In the genomic region with DNA sequence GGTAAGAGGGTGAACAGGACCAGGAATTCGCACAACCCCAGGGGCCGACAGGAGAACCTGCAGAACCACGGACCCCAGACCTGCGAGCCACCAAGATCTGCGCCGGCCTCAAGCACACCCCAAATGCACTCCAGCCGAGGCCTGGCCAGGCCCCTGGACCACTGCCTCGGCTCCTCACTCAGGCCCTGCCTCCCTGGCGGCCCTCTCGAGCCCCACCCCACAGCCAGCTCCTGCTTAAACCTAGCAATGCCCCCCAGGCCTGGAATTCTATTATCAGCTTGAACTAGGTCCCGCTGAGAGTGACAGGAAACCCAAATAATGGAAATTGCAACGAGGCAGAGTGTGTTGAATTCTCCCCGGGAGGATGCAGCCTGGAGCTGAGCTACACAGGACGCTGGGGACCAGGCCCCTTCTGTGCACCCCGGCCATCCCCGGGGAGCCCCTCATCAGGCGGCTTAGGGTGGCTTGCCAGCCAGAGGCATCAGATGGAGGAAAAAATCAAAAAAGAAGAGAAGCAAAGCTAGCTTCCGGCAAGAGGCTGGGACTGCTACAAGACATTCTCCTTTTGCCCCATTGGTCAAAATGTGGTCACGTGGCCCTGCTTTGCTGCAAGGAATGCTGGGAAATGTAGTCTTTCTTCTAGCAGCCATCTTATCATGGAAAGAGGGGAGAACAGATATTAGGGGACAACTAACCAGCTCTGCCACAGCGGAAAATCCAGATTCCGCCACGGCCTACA, we compare ENCODE assay signal across 8 cellular contexts. TPM values are rescaled to one million over a fixed set of nuclear protein-coding genes. Genes with fewer than 3 reads are reported as not detected.
DNase-seq lines count a peak whose midpoint lies in the region; FAIRE-seq and TF ChIP-seq lines count a peak whose summit lies in the region.

No MANE protein-coding gene starts in this region.

- no peaks in the 10 kb centered on the region for H3K36me3 Mint-ChIP-seq in nephron progenitor cell (ENCODE audit: low read depth)

- H3K27ac Mint-ChIP-seq in nephron progenitor cell, result no peak overlapping the region

- peaks cover 44% of the 10 kb centered on the region for H3K4me1 Mint-ChIP-seq in nephron progenitor cell

- no peaks in the 10 kb centered on the region for H3K36me3 ChIP-seq in ES-I3 (ENCODE audit: insufficient read depth, low read length)

- H3K9me3 ChIP-seq in ES-I3 (ENCODE audit: control insufficient read depth, insufficient read depth, low read length), result no peaks in the 10 kb centered on the region

- peak overlapping the region; percentile 50; the same call in 1 of the 2 replicates for H3K9ac ChIP-seq in ES-I3 (ENCODE audit: low read depth, low read length)

- H3K27me3 Mint-ChIP-seq in nephron progenitor cell (ENCODE audit: low read depth, poor library complexity), result peaks cover 1% of the 10 kb centered on the region

- no peak overlapping the region for H3K4me3 Mint-ChIP-seq in nephron progenitor cell

- TF ChIP-seq CTCF in nephron progenitor cell (IDR thresholded peaks at IDR 0.05), result no peak

- H3K9me3 Mint-ChIP-seq in nephron progenitor cell, result no peaks in the 10 kb centered on the region

- H3K4me3 ChIP-seq in Jurkat, Clone E6-1 (ENCODE audit: low read length), result peak overlapping the region; percentile 15

- peak; percentile 96 for DNase-seq in Jurkat, Clone E6-1 (ENCODE audit: low read depth, low spot score)
- peak; percentile 46 for DNase-seq in RCC 7860 (ENCODE audit: low spot score)
- DNase-seq in activated T-helper 1 cell treated with anti-CD3 and anti-CD28 coated beads, Interleukin-2, amount 50 U/mL, for 16 hours (ENCODE audit: low read depth in 1 of 2, low spot score in 1 of 2), result peak; percentile 54 to 56
- peak; percentile 92 for DNase-seq in fibroblast of peridontal ligament (ENCODE audit: extremely low read depth)
- DNase-seq in nephron progenitor cell, result peak; percentile 87
- peak; percentile 72 to 88 (median 84) for DNase-seq in stimulated activated naive CD4-positive, alpha-beta T cell (lab: John Stamatoyannopoulos, UW)
- no peak for DNase-seq in OCI-M2 (lab: John Stamatoyannopoulos, UW; ENCODE audit: unreplicated experiment)

- no peak for FAIRE-seq in RCC 7860 (lab: Jason Lieb, UNC)

- no peaks in the 10 kb centered on the region; the same call in 1 of the 2 replicates for H3K4me1 ChIP-seq in ES-I3 (ENCODE audit: insufficient read depth, low read length)

RNA-seq across cellular contexts. Expression of a gene that starts 2.4 kb away (rescaled TPM):
- polyA plus RNA-seq in Jurkat, Clone E6-1 (2012; ENCODE audit: insufficient read depth, insufficient read length), result not detected

RNA-seq across cellular contexts. Expression of a gene that starts 49.6 kb away (rescaled TPM):
- 36.6 TPM for polyA plus RNA-seq in Jurkat, Clone E6-1 (2012; ENCODE audit: insufficient read depth, insufficient read length)
